In genomic region chr3:59266551-59266950, GRCh38 we compare ENCODE assay signal across 24 cellular contexts.
DNase-seq lines count a peak whose midpoint lies in the region; ATAC-seq, FAIRE-seq and TF ChIP-seq lines count a peak whose summit lies in the region.
"Had no signal": no experiment of that assay in that cellular context is flagged by ENCODE, and none has a peak within 500 bp of the region (broad histone marks: within the 10 kb centered on the region; RNA-seq: fewer than 3 reads in every experiment).

No MANE protein-coding gene starts in this region.

- H3K4me2 ChIP-seq in trophoblast cell (ENCODE audit: low read length): no peak overlapping the region
- H3K4me2 ChIP-seq: KMS-11 had no signal

- no peak overlapping the region for H3K27ac Mint-ChIP-seq in activated CD8-positive, alpha-beta T cell treated with anti-CD3 and anti-CD28 coated beads for 36 hours
- H3K27ac Mint-ChIP-seq in activated CD8-positive, alpha-beta T cell treated with anti-CD3 and anti-CD28 coated beads, Interleukin-2, amount 10 ng/mL, durations not matched to agents 7 days and 5 days: no peak overlapping the region
- H3K27ac Mint-ChIP-seq: CD8-positive, alpha-beta memory T cell; dendritic cell treated with granulocyte-macrophage colony-stimulating factor and Interleukin-4, amounts not matched to agents 40 ng/mL and 50 ng/mL, for 4 days; nephron progenitor cell had no signal

- H2BK12ac ChIP-seq in trophoblast cell (ENCODE audit: low read length): no peak overlapping the region

- no peak overlapping the region for H4K12ac ChIP-seq in trophoblast cell (ENCODE audit: low read depth, low read length)

- intact Hi-C loops in activated CD8-positive, alpha-beta T cell treated with anti-CD3 and anti-CD28 coated beads for 36 hours (cut with micrococcal nuclease): no loop called here

- peak; percentile 51 for ATAC-seq in activated CD8-positive, alpha-beta T cell treated with anti-CD3 and anti-CD28 coated beads for 36 hours
- no peak for ATAC-seq in activated CD8-positive, alpha-beta T cell treated with anti-CD3 and anti-CD28 coated beads, Interleukin-2, amount 10 ng/mL, durations not matched to agents 7 days and 5 days
- no peak for ATAC-seq in HG03571 (IDR thresholded peaks at IDR 0.05; ENCODE audit: unreplicated experiment)
- ATAC-seq: heart left ventricle, sciatic nerve had no signal

- H4K8ac ChIP-seq in trophoblast cell (ENCODE audit: low read depth, low read length): no peak overlapping the region

- no peak overlapping the region for H3K23ac ChIP-seq in trophoblast cell (ENCODE audit: low read length)

- H3K9ac ChIP-seq in trophoblast cell (ENCODE audit: low read length): no peak overlapping the region
- H3K9ac ChIP-seq: KMS-11 had no signal

- FAIRE-seq in bronchial epithelial cell (lab: Jason Lieb, UNC): no peak
- FAIRE-seq: endometrium had no signal

- no CpG with 5 or more reads among the region's 3 CpGs for WGBS in trophoblast cell (ENCODE audit: extremely low coverage, insufficient coverage, insufficient read length)

- H3K27ac ChIP-seq in trophoblast cell (ENCODE audit: low read depth, low read length): peak overlapping the region; percentile 73
- H3K27ac ChIP-seq: cardiac muscle cell, heart left ventricle, KMS-11, left ventricle myocardium inferior had no signal

- no peak overlapping the region for H3K14ac ChIP-seq in trophoblast cell (ENCODE audit: low read length)

- H3K79me2 ChIP-seq in trophoblast cell (ENCODE audit: control insufficient read depth, insufficient read depth, low read length, poor library complexity): no peaks in the 10 kb centered on the region

- H2AK5ac ChIP-seq in trophoblast cell (ENCODE audit: low read length): no peak overlapping the region

- peaks cover 4% of the 10 kb centered on the region for H3K4me1 Mint-ChIP-seq in activated CD8-positive, alpha-beta T cell treated with anti-CD3 and anti-CD28 coated beads for 36 hours (ENCODE audit: low read depth)
- H3K4me1 Mint-ChIP-seq in activated CD8-positive, alpha-beta T cell treated with anti-CD3 and anti-CD28 coated beads, Interleukin-2, amount 10 ng/mL, durations not matched to agents 7 days and 5 days (ENCODE audit: low read depth): no peaks in the 10 kb centered on the region
- H3K4me1 Mint-ChIP-seq: CD8-positive, alpha-beta memory T cell; nephron progenitor cell had no signal

- peak; percentile 3 for DNase-seq in activated CD8-positive, alpha-beta T cell treated with anti-CD3 and anti-CD28 coated beads for 36 hours
- no peak for DNase-seq in activated CD8-positive, alpha-beta T cell treated with anti-CD3 and anti-CD28 coated beads, Interleukin-2, amount 10 ng/mL, durations not matched to agents 7 days and 5 days
- DNase-seq in RPMI7951 (ENCODE audit: low read depth): peak; percentile 69
- peak; percentile 86 for DNase-seq in bronchial epithelial cell (ENCODE audit: low read depth)
- DNase-seq in trophoblast cell: no peak
- no peak for DNase-seq in NCI-H1105 treated with DMSO at 0.1 percent for 48 hours (lab: John Stamatoyannopoulos, UW)
- DNase-seq in RPMI8226: no peak
- DNase-seq: 8988T; activated CD4-positive, CD25-positive, alpha-beta regulatory T cell treated with anti-CD3 and anti-CD28 coated beads, Interleukin-2, amount 50 U/mL, for 72 hours; CD8-positive, alpha-beta memory T cell; DMS53; GF-D8; heart left ventricle; left ventricle myocardium inferior; NCI-H1694 treated with DMSO at 0.1 percent for 48 hours; NCI-H69; nephron progenitor cell; posterior cingulate gyrus had no signal

- peaks cover 6% of the 10 kb centered on the region in 2 experiments for H3K4me1 ChIP-seq in trophoblast cell (ENCODE audit: control insufficient read depth in 1 of 2, insufficient read depth in 2 of 2, low read length in 2 of 2)

- POLR2A ChIA-PET in activated CD8-positive, alpha-beta T cell treated with anti-CD3 and anti-CD28 coated beads for 36 hours (lab: Charles Lee): no interaction called here
- POLR2A ChIA-PET in activated CD8-positive, alpha-beta T cell treated with anti-CD3 and anti-CD28 coated beads, Interleukin-2, amount 10 ng/mL, durations not matched to agents 7 days and 5 days (lab: Charles Lee): no interaction called here

- no peaks in the 10 kb centered on the region for H3K27me3 ChIP-seq in bronchial epithelial cell (ENCODE audit: control insufficient read depth, insufficient read depth, low read length)
- H3K27me3 ChIP-seq in trophoblast cell (ENCODE audit: insufficient read depth, low read length): no peaks in the 10 kb centered on the region
- H3K27me3 ChIP-seq: heart left ventricle had no signal

- CTCF ChIA-PET in activated CD8-positive, alpha-beta T cell treated with anti-CD3 and anti-CD28 coated beads for 36 hours (lab: Charles Lee): no interaction called here
- CTCF ChIA-PET in activated CD8-positive, alpha-beta T cell treated with anti-CD3 and anti-CD28 coated beads, Interleukin-2, amount 10 ng/mL, durations not matched to agents 7 days and 5 days (lab: Charles Lee): no interaction called here

- H4K91ac ChIP-seq in trophoblast cell (ENCODE audit: low read depth, low read length): no peak overlapping the region

- no peak overlapping the region for H3K4ac ChIP-seq in trophoblast cell (ENCODE audit: low read depth, low read length)

- no peak overlapping the region for H3K4me3 ChIP-seq in bronchial epithelial cell (ENCODE audit: low read depth, low read length)
- no peak overlapping the region for H3K4me3 ChIP-seq in trophoblast cell (ENCODE audit: low read depth, low read length)
- H3K4me3 ChIP-seq: cardiac muscle cell, heart left ventricle, left ventricle myocardium inferior had no signal

- H2BK120ac ChIP-seq in trophoblast cell (ENCODE audit: insufficient read depth, low read length, poor library complexity): no peak overlapping the region

- no peak overlapping the region for H3K18ac ChIP-seq in trophoblast cell (ENCODE audit: low read length)

- no peaks in the 10 kb centered on the region for H3K27me3 Mint-ChIP-seq in activated CD8-positive, alpha-beta T cell treated with anti-CD3 and anti-CD28 coated beads for 36 hours
- H3K27me3 Mint-ChIP-seq in activated CD8-positive, alpha-beta T cell treated with anti-CD3 and anti-CD28 coated beads, Interleukin-2, amount 10 ng/mL, durations not matched to agents 7 days and 5 days (ENCODE audit: low read depth): no peaks in the 10 kb centered on the region
- H3K27me3 Mint-ChIP-seq: CD8-positive, alpha-beta memory T cell; dendritic cell treated with granulocyte-macrophage colony-stimulating factor and Interleukin-4, amounts not matched to agents 40 ng/mL and 50 ng/mL, for 4 days had no signal

- H2AFZ ChIP-seq in trophoblast cell (ENCODE audit: insufficient read depth, low read length, poor library complexity): no peak overlapping the region

- H3K9me3 Mint-ChIP-seq in activated CD8-positive, alpha-beta T cell treated with anti-CD3 and anti-CD28 coated beads for 36 hours: peaks cover 6% of the 10 kb centered on the region
- H3K9me3 Mint-ChIP-seq in activated CD8-positive, alpha-beta T cell treated with anti-CD3 and anti-CD28 coated beads, Interleukin-2, amount 10 ng/mL, durations not matched to agents 7 days and 5 days (ENCODE audit: insufficient read depth): peaks cover 4% of the 10 kb centered on the region

- H3K36me3 Mint-ChIP-seq in activated CD8-positive, alpha-beta T cell treated with anti-CD3 and anti-CD28 coated beads for 36 hours (ENCODE audit: low read depth): peaks cover 1% of the 10 kb centered on the region
- no peaks in the 10 kb centered on the region for H3K36me3 Mint-ChIP-seq in activated CD8-positive, alpha-beta T cell treated with anti-CD3 and anti-CD28 coated beads, Interleukin-2, amount 10 ng/mL, durations not matched to agents 7 days and 5 days (ENCODE audit: low read depth)

- no peak for TF ChIP-seq CTCF in activated CD8-positive, alpha-beta T cell treated with anti-CD3 and anti-CD28 coated beads for 36 hours (IDR thresholded peaks at IDR 0.05)
- no peak for TF ChIP-seq CTCF in bronchial epithelial cell (IDR thresholded peaks at IDR 0.05; ENCODE audit: insufficient read depth, low read length, severe bottlenecking)

- peaks cover 10% of the 10 kb centered on the region for H3K79me1 ChIP-seq in trophoblast cell (ENCODE audit: low read length)

- no peak overlapping the region for H2BK5ac ChIP-seq in trophoblast cell (ENCODE audit: low read depth, low read length, poor library complexity)

- H3K4me3 Mint-ChIP-seq in activated CD8-positive, alpha-beta T cell treated with anti-CD3 and anti-CD28 coated beads for 36 hours: no peak overlapping the region
- no peak overlapping the region for H3K4me3 Mint-ChIP-seq in activated CD8-positive, alpha-beta T cell treated with anti-CD3 and anti-CD28 coated beads, Interleukin-2, amount 10 ng/mL, durations not matched to agents 7 days and 5 days
- H3K4me3 Mint-ChIP-seq: CD8-positive, alpha-beta memory T cell; dendritic cell treated with granulocyte-macrophage colony-stimulating factor and Interleukin-4, amounts not matched to agents 40 ng/mL and 50 ng/mL, for 4 days; nephron progenitor cell had no signal

- H3K36me3 ChIP-seq in bronchial epithelial cell (ENCODE audit: control insufficient read depth, insufficient read depth, low read length) (no peaks in the 10 kb centered on the region), trophoblast cell (ENCODE audit: control insufficient read depth in 1 of 2, insufficient read depth in 2 of 2, low read length in 2 of 2) (no peaks in the 10 kb centered on the region)
- H3K36me3 ChIP-seq: cardiac muscle cell, heart left ventricle, left ventricle myocardium inferior had no signal

- H3K9me3 ChIP-seq in trophoblast cell (ENCODE audit: insufficient read depth, low read depth, low read length): no peaks in the 10 kb centered on the region
- H3K9me3 ChIP-seq: heart left ventricle, left ventricle myocardium inferior had no signal

Comparison
In these comparisons a context has a peak if more than half of its experiments do, and no peak if none do; other contexts are left out.
1. DNase-seq: peak in activated CD8-positive, alpha-beta T cell treated with anti-CD3 and anti-CD28 coated beads for 36 hours (single experiment), RPMI7951 (single experiment) and bronchial epithelial cell (single experiment); none in activated CD8-positive, alpha-beta T cell treated with anti-CD3 and anti-CD28 coated beads, Interleukin-2, amount 10 ng/mL, durations not matched to agents 7 days and 5 days (single experiment), trophoblast cell (0 of 2), NCI-H1105 treated with DMSO at 0.1 percent for 48 hours (single experiment) and RPMI8226 (single experiment).